14 cellular contexts compared by ENCODE assay signal in genomic region chr4:20839957-20840356, GRCh38.
DNase-seq lines count a peak whose midpoint lies in the region; ATAC-seq and TF ChIP-seq lines count a peak whose summit lies in the region.
"Had no signal": no experiment of that assay in that cellular context is flagged by ENCODE, and none has a peak within 500 bp of the region (broad histone marks: within the 10 kb centered on the region; RNA-seq: fewer than 3 reads in every experiment).

No MANE protein-coding gene starts in this region.

- ATAC-seq in HG03159 (IDR thresholded peaks at IDR 0.05; ENCODE audit: unreplicated experiment) (no peak), HG03565 (IDR thresholded peaks at IDR 0.05; ENCODE audit: unreplicated experiment) (no peak)
- ATAC-seq: right lobe of liver had no signal

- H3K4me3 ChIP-seq in BJ (ENCODE audit: low read depth, low read length) (no peak overlapping the region), mesendoderm (ENCODE audit: low read length) (no peak overlapping the region)
- H3K4me3 ChIP-seq: right lobe of liver, transverse colon had no signal

- H3K18ac ChIP-seq in mesendoderm (ENCODE audit: low read length) = no peak overlapping the region

- no peaks in the 10 kb centered on the region for H3K4me1 ChIP-seq in mesendoderm (ENCODE audit: control insufficient read depth, low read depth, low read length)
- H3K4me1 ChIP-seq: right lobe of liver, transverse colon had no signal

- WGBS in mesendoderm (ENCODE audit: extremely low coverage, insufficient coverage, low lambda C conversion rate) = no CpG with 5 or more reads among the region's 1 CpG

- H3K36me3 ChIP-seq in BJ (ENCODE audit: control insufficient read depth, insufficient read depth, low read length) = no peaks in the 10 kb centered on the region
- no peaks in the 10 kb centered on the region for H3K36me3 ChIP-seq in mesendoderm (ENCODE audit: control insufficient read depth, insufficient read depth, low read length)
- H3K36me3 ChIP-seq: right lobe of liver, transverse colon had no signal

- H3K27ac ChIP-seq in epithelial cell of prostate (peak overlapping the region; percentile 66), mesendoderm (ENCODE audit: low read depth, low read length) (no peak overlapping the region)
- H3K27ac ChIP-seq: right lobe of liver, transverse colon had no signal

- no peak overlapping the region for H2BK120ac ChIP-seq in mesendoderm (ENCODE audit: low read depth, low read length)

- H2BK5ac ChIP-seq in mesendoderm (ENCODE audit: low read length) = no peak overlapping the region

- H3K79me1 ChIP-seq in mesendoderm (ENCODE audit: low read length) = no peaks in the 10 kb centered on the region

- no peak overlapping the region for H3K9ac ChIP-seq in mesendoderm (ENCODE audit: low read length)

- no peak overlapping the region for H2BK15ac ChIP-seq in mesendoderm (replicated peaks; ENCODE audit: low read depth)

- no peak overlapping the region for H3K4me2 ChIP-seq in mesendoderm (ENCODE audit: low read length)

- no peak overlapping the region for H3K56ac ChIP-seq in mesendoderm (ENCODE audit: low read length)

- no peak for TF ChIP-seq CTCF in BJ (IDR thresholded peaks at IDR 0.05; ENCODE audit: insufficient read depth, low read depth, low read length)

- H4K5ac ChIP-seq in mesendoderm (ENCODE audit: low read length) = no peak overlapping the region

- no peaks in the 10 kb centered on the region for H3K27me3 ChIP-seq in BJ (ENCODE audit: control insufficient read depth, insufficient read depth, low read length)
- no peaks in the 10 kb centered on the region for H3K27me3 ChIP-seq in mesendoderm (ENCODE audit: insufficient read depth, low read length, poor library complexity)
- H3K27me3 ChIP-seq: right lobe of liver, transverse colon had no signal

- H4K8ac ChIP-seq in mesendoderm (ENCODE audit: low read depth, low read length) = no peak overlapping the region

- CTCF ChIA-PET in BJ (lab: Yijun Ruan, JAX) = no interaction called here

- no peak overlapping the region for H3K4ac ChIP-seq in mesendoderm (ENCODE audit: low read depth, low read length)

- H2AK5ac ChIP-seq in mesendoderm (ENCODE audit: low read length) = no peak overlapping the region

- H3K79me2 ChIP-seq in mesendoderm (ENCODE audit: control insufficient read depth, insufficient read depth, low read length) = no peaks in the 10 kb centered on the region

- no peak overlapping the region for H3K23ac ChIP-seq in mesendoderm (ENCODE audit: low read length)

- DNase-seq in BJ (ENCODE audit: low read depth) (peak; percentile 56), M059J (ENCODE audit: low read depth) (peak; percentile 87), epithelial cell of prostate (ENCODE audit: low read depth, low spot score) (no peak), mesendoderm (peak; percentile 74), GM19240 (ENCODE audit: insufficient read length, low spot score) (no peak), NCI-H526 (lab: John Stamatoyannopoulos, UW) (no peak)
- DNase-seq: activated CD4-positive, alpha-beta T cell treated with anti-CD3 and anti-CD28 coated beads for 48 hours; CD4-positive, alpha-beta memory T cell; MV-4-11; NCI-H524 treated with DMSO at 0.1 percent for 48 hours; right lobe of liver; transverse colon had no signal

- POLR2A ChIA-PET in BJ (lab: Charles Lee) = no interaction called here

Comparison
In these comparisons a context has a peak if more than half of its experiments do, and no peak if none do; other contexts are left out.
1. DNase-seq: peak in BJ (single experiment), M059J (single experiment) and mesendoderm (single experiment); none in epithelial cell of prostate (single experiment), GM19240 (single experiment) and NCI-H526 (0 of 2).